25 cellular contexts compared by ENCODE assay signal in the genomic region with DNA sequence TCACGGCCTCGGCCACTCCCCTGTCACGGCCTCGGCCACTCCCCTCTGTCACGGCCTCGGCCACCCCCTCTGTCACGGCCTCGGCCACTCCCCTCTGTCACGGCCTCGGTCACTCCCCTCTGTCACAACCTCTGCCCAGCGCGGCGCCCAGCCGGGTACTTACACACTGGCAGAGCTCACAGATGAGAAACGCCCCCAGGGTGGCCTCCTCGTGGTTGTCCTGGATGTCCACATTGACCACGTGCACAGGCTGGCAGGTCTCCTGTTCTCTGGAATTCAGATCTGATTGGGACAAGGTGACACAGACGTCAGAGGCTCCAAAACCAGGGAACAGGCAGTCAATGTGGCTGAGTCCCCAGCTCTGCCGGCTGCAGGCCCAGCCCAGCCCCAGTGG. TPM values are rescaled to one million over a fixed set of nuclear protein-coding genes. Genes with fewer than 3 reads are reported as not detected.
DNase-seq lines count a peak whose midpoint lies in the region; ATAC-seq, FAIRE-seq and TF ChIP-seq lines count a peak whose summit lies in the region.
"Had no signal": no experiment of that assay in that cellular context is flagged by ENCODE, and none has a peak within 500 bp of the region (broad histone marks: within the 10 kb centered on the region; RNA-seq: fewer than 3 reads in every experiment).

No MANE protein-coding gene starts in this region.

- H4K20me1 ChIP-seq in K562 (replicated peaks; ENCODE audit: control insufficient read depth, insufficient read depth, low read length): peaks cover 3% of the 10 kb centered on the region; the same call in 1 of the 2 replicates

- DNase-seq in K562 (ENCODE audit: extremely low read depth in 1 of 4, low spot score in 3 of 4): peak in 1 of 4 experiments; percentile 54
- DNase-seq in left ventricle myocardium superior: peak; percentile 93
- peak; percentile 69 to 88 for DNase-seq in gastrocnemius medialis
- no peak for DNase-seq in NCI-H2029 (lab: John Stamatoyannopoulos, UW)
- no peak for DNase-seq in kidney
- DNase-seq: activated B cell treated with CpG ODN at 0.5 μM for 24 hours; activated gamma-delta T cell treated with Interleukin-2 at 50 U/mL for 16 hours; AML-193; CD8-positive, alpha-beta memory T cell; dermis blood vessel endothelial cell; DND-41; HFFc6; kidney glomerular epithelial cell; MG63; NCI-H1436; NCI-H524; stimulated activated CD4-positive, alpha-beta T cell treated with anti-CD3 and anti-CD28 coated beads, Interleukin-2, amount 100 ng/mL, for 48 hours; stimulated activated naive CD8-positive, alpha-beta T cell treated with anti-CD3 and anti-CD28 coated beads, Interleukin-15, Interleukin-2, amounts not matched to agents 100 U/mL and 50 U/mL, for 24 hours; T-helper 1 cell had no signal

- CTCF ChIA-PET in K562 (lab: Yijun Ruan, JAX; ENCODE audit: low intra/inter-chr PET ratio): no interaction called here

- no peak overlapping the region for H3K9ac ChIP-seq in K562 (ENCODE audit: insufficient read depth in 1 of 2, low read depth in 2 of 2, low read length in 2 of 2)
- no peak overlapping the region for H3K9ac ChIP-seq in kidney (ENCODE audit: low read length in 2 of 2)

- BruUV-seq in K562 (replicated peaks; lab: Mats Ljungman, UMichigan): no TSS peak

- H3K9me1 ChIP-seq in K562 (ENCODE audit: control insufficient read depth, insufficient read depth, low read length): no peaks in the 10 kb centered on the region

- no peak for FAIRE-seq in K562 (lab: Jason Lieb, UNC)
- FAIRE-seq in kidney (lab: Jason Lieb, UNC): no peak
- FAIRE-seq: frontal cortex had no signal

- H3K27me3 ChIP-seq in K562 (ENCODE audit: control insufficient read depth in 2 of 2, insufficient read depth in 2 of 2, low read length in 2 of 2) (no peaks in the 10 kb centered on the region), gastrocnemius medialis (no peaks in the 10 kb centered on the region)
- H3K27me3 ChIP-seq: cardiac muscle cell, MG63 had no signal

- TF ChIP-seq POLR2A in K562 (conservative IDR thresholded peaks at IDR 0.05): no peak
- TF ChIP-seq POLR2A in gastrocnemius medialis (IDR thresholded peaks at IDR 0.05): peak in 1 of 2 donors; percentile 47

- in situ Hi-C loops in K562 (cut with MboI): no loop called here
- in situ Hi-C loops in gastrocnemius medialis (cut with MboI; ENCODE audit: low sequenced_read_pairs in 4 of 4): no loop called here

- H3K36me3 ChIP-seq in K562 (ENCODE audit: control insufficient read depth, insufficient read depth, low read length) (peaks cover 75% of the 10 kb centered on the region), gastrocnemius medialis (peaks cover 0 to 18% of the 10 kb centered on the region in 2 donors), kidney (ENCODE audit: control insufficient read depth in 1 of 2, insufficient read depth in 2 of 2, low read length in 2 of 2) (peaks cover 0 to 3% of the 10 kb centered on the region in 2 donors)

- no peak overlapping the region for H2AFZ ChIP-seq in K562 (ENCODE audit: low read depth, low read length)

- intact Hi-C loops in K562 (cut with micrococcal nuclease) (no loop called here), left ventricle myocardium superior (cut with micrococcal nuclease) (no loop called here), gastrocnemius medialis (cut with DNase I; ENCODE audit: low total_unique reads) (no loop called here), kidney (cut with DNase I) (no loop called here)

- peaks cover 10% of the 10 kb centered on the region; the same call in 2 of the 3 replicates for H3K79me2 ChIP-seq in K562 (ENCODE audit: control insufficient read depth, insufficient read depth, low read length)

- no peak overlapping the region for H3K27ac ChIP-seq in K562 (ENCODE audit: extremely low read depth, low read depth, low read length)
- H3K27ac ChIP-seq in gastrocnemius medialis: peak overlapping the region; percentile 58 to 80 (median 76)
- no peak overlapping the region for H3K27ac ChIP-seq in kidney (ENCODE audit: low read depth in 2 of 2, low read length in 2 of 2)
- H3K27ac ChIP-seq: cardiac muscle cell had no signal

- H3K4me1 ChIP-seq in K562 (replicated peaks in 1 of 2; ENCODE audit: control insufficient read depth in 2 of 2, insufficient read depth in 2 of 2, low read length in 2 of 2) (peaks cover 0 to 40% of the 10 kb centered on the region in 2 experiments; a peak in 2 of 5 replicates), gastrocnemius medialis (peaks cover 0 to 36% of the 10 kb centered on the region in 2 donors), kidney (ENCODE audit: control insufficient read depth in 1 of 2, insufficient read depth in 1 of 2, low read depth in 1 of 2, low read length in 2 of 2) (peaks cover 0 to 8% of the 10 kb centered on the region in 2 donors)

- TF ChIP-seq RAD21 in Ishikawa (IDR thresholded peaks at IDR 0.05; ENCODE audit: low read depth): no peak
- TF ChIP-seq RAD21 in K562 (CRISPR knock-in tag; conservative IDR thresholded peaks at IDR 0.05 in 1 of 2, IDR thresholded peaks at IDR 0.05 in 1 of 2): no peak

- H3K9me3 ChIP-seq in K562 (replicated peaks; ENCODE audit: control insufficient read depth, insufficient read depth, low read depth, low read length): no peaks in the 10 kb centered on the region
- H3K9me3 ChIP-seq in gastrocnemius medialis: no peaks in the 10 kb centered on the region
- H3K9me3 ChIP-seq in kidney (ENCODE audit: control insufficient read depth in 1 of 2, low read length in 2 of 2): no peaks in the 10 kb centered on the region
- H3K9me3 ChIP-seq: MG63 had no signal

- POLR2A ChIA-PET in K562 (lab: Yijun Ruan, JAX): interaction anchor here (0.6 to 4.7 kb wide), 4 partner anchors 9 to 1535 kb away, joined by 3 to 36 read pairs (median 4); no protein-coding TSS in a partner anchor

- ATAC-seq in K562: no peak
- peak; percentile 75 for ATAC-seq in left ventricle myocardium superior
- peak; percentile 62 to 77 for ATAC-seq in gastrocnemius medialis
- no peak for ATAC-seq in HG02840 (IDR thresholded peaks at IDR 0.05; ENCODE audit: low FRiP score, unreplicated experiment)
- ATAC-seq in HG03097 (IDR thresholded peaks at IDR 0.05; ENCODE audit: low FRiP score, unreplicated experiment): no peak
- ATAC-seq: stimulated activated naive CD8-positive, alpha-beta T cell treated with anti-CD3 and anti-CD28 coated beads, Interleukin-15, Interleukin-2, amounts not matched to agents 100 U/mL and 50 U/mL, for 24 hours had no signal

- no peak overlapping the region for H3K4me2 ChIP-seq in K562 (ENCODE audit: insufficient read depth, low read length)
- H3K4me2 ChIP-seq: smooth muscle cell had no signal

- 85% methylated on average over 11 of the region's 19 CpGs for WGBS in K562 (ENCODE audit: insufficient coverage, low coverage, missing lambda C conversion rate)

- TF ChIP-seq CTCF in K562 (IDR thresholded peaks at IDR 0.05 in 2 of 3, conservative IDR thresholded peaks at IDR 0.05 in 1 of 3; ENCODE audit: insufficient read depth in 2 of 3, low read depth in 1 of 3, low read length in 3 of 3) (no peak), gastrocnemius medialis (IDR thresholded peaks at IDR 0.05 in 4 of 5, conservative IDR thresholded peaks at IDR 0.05 in 1 of 5) (no peak), kidney (IDR thresholded peaks at IDR 0.05; ENCODE audit: borderline replicate concordance, extremely low read depth, insufficient read depth) (no peak)

- H3K4me3 ChIP-seq in K562 (no peak overlapping the region), gastrocnemius medialis (no peak overlapping the region), kidney (ENCODE audit: low read length in 2 of 2) (no peak overlapping the region)
- H3K4me3 ChIP-seq: cardiac muscle cell, MG63, smooth muscle cell had no signal

- TF ChIP-seq EP300 in Ishikawa (IDR thresholded peaks at IDR 0.05; ENCODE audit: borderline replicate concordance) (no peak), K562 (IDR thresholded peaks at IDR 0.05; ENCODE audit: low read length) (no peak)

RNA-seq across cellular contexts. Expression of gene TMEM240, which starts 3.3 kb away (rescaled TPM):
- 1.2 and 8.3 TPM in 2 replicates for total RNA-seq in K562 (2011; cell fraction: chromatin; rRNA removed; ENCODE audit: low replicate concordance)
- total RNA-seq in K562 (2011; cell fraction: nucleolus; rRNA removed): 5.3 and 6.0 TPM in 2 replicates
- total RNA-seq in K562 (2011; cell fraction: nucleoplasm; rRNA removed): 2.6 and 6.0 TPM in 2 replicates
- total RNA-seq in K562 (2014; rRNA removed) (0.78 TPM in 1 of 2 replicates, not detected in the other), K562 (2014; rRNA removed; fragmentation: Illumina TruSeq; extraction: Trizol) (not detected in 2 replicates), K562 (2015; rRNA removed; fragmentation: Illumina TruSeq; extraction: Trizol) (0.38 and 0.43 TPM in 2 replicates), K562 (2021) (1.3 and 2.0 TPM in 2 replicates), left ventricle myocardium superior (8.9 TPM), gastrocnemius medialis (1 to 10 TPM in 3 of 4 donors, not detected in 1; 1.1 to 2.0 (median 1.9) TPM), kidney (1.9 TPM)
- polyA plus RNA-seq in K562 (2011; rRNA removed) (0.24 TPM in 2 replicates), K562 (2014; fragmentation: Illumina TruSeq; extraction: Trizol) (not detected in 2 replicates), K562 (2014; fragmentation: Nextera tagmentation; extraction: Ambion mirVana) (not detected), K562 (2014; rRNA removed) (0.28 and 0.94 TPM in 2 replicates), kidney (ENCODE audit: insufficient read depth, low read depth, low replicate concordance) (1.7 TPM)
- polyA plus RNA-seq in K562 (2011; cell fraction: cytosol; rRNA removed): 0.46 TPM in 1 of 2 replicates, not detected in the other
- polyA plus RNA-seq in K562 (2011; cell fraction: nucleus; rRNA removed): 3.5 and 8.1 TPM in 2 replicates
- 1.1 and 3.2 TPM in 2 replicates for polyA plus RNA-seq in K562 (2012)
- polyA minus RNA-seq in K562 (2011; rRNA and poly(A)+ RNA removed): not detected in 2 replicates
- not detected in 2 replicates for polyA minus RNA-seq in K562 (2011; cell fraction: cytosol; rRNA and poly(A)+ RNA removed)
- polyA minus RNA-seq in K562 (2011; cell fraction: nucleus; rRNA and poly(A)+ RNA removed): 0.56 and 0.67 TPM in 2 replicates
- polyA plus RNA-seq: CD8-positive, alpha-beta memory T cell had no signal

RNA-seq across cellular contexts. Expression of gene SSU72, which starts 31.0 kb away (rescaled TPM):
- 158 and 318 TPM in 2 replicates for total RNA-seq in K562 (2011; cell fraction: chromatin; rRNA removed; ENCODE audit: low replicate concordance)
- 177 TPM in 2 replicates for total RNA-seq in K562 (2011; cell fraction: nucleolus; rRNA removed)
- total RNA-seq in K562 (2011; cell fraction: nucleoplasm; rRNA removed): 165 and 176 TPM in 2 replicates
- total RNA-seq in K562 (2014; rRNA removed) (157 and 175 TPM in 2 replicates), K562 (2014; rRNA removed; fragmentation: Illumina TruSeq; extraction: Trizol) (75.3 and 77.6 TPM in 2 replicates), K562 (2015; rRNA removed; fragmentation: Illumina TruSeq; extraction: Trizol) (79.3 and 80.4 TPM in 2 replicates), K562 (2021) (185 and 187 TPM in 2 replicates), left ventricle myocardium superior (118 TPM), gastrocnemius medialis (100 to 1,000 TPM; 141 to 235 (median 208) TPM), kidney (102 TPM)
- polyA plus RNA-seq in K562 (2011; rRNA removed) (77.5 and 94.6 TPM in 2 replicates), K562 (2014; fragmentation: Illumina TruSeq; extraction: Trizol) (184 and 187 TPM in 2 replicates), K562 (2014; fragmentation: Nextera tagmentation; extraction: Ambion mirVana) (10 to 100 TPM; 70.8 to 90.8 TPM), K562 (2014; rRNA removed) (201 and 217 TPM in 2 replicates), kidney (ENCODE audit: insufficient read depth, low read depth, low replicate concordance) (143 TPM)
- 108 and 136 TPM in 2 replicates for polyA plus RNA-seq in K562 (2011; cell fraction: cytosol; rRNA removed)
- polyA plus RNA-seq in K562 (2011; cell fraction: nucleus; rRNA removed): 118 and 152 TPM in 2 replicates
- polyA plus RNA-seq in K562 (2012): 185 and 187 TPM in 2 replicates
- 79.6 and 115 TPM in 2 replicates for polyA minus RNA-seq in K562 (2011; rRNA and poly(A)+ RNA removed)
- 73.7 and 101 TPM in 2 replicates for polyA minus RNA-seq in K562 (2011; cell fraction: cytosol; rRNA and poly(A)+ RNA removed)
- 42.8 and 44.6 TPM in 2 replicates for polyA minus RNA-seq in K562 (2011; cell fraction: nucleus; rRNA and poly(A)+ RNA removed)

RNA-seq across cellular contexts. Expression of gene ATAD3A, which starts 31.7 kb away (rescaled TPM):
- total RNA-seq in K562 (2011; cell fraction: chromatin; rRNA removed; ENCODE audit: low replicate concordance): 54.7 and 190 TPM in 2 replicates
- total RNA-seq in K562 (2011; cell fraction: nucleolus; rRNA removed): 155 and 182 TPM in 2 replicates
- 64.8 and 77.4 TPM in 2 replicates for total RNA-seq in K562 (2011; cell fraction: nucleoplasm; rRNA removed)
- 173 and 183 TPM in 2 replicates for total RNA-seq in K562 (2014; rRNA removed)
- total RNA-seq in K562 (2014; rRNA removed; fragmentation: Illumina TruSeq; extraction: Trizol): 18.6 and 20.2 TPM in 2 replicates
- total RNA-seq in K562 (2015; rRNA removed; fragmentation: Illumina TruSeq; extraction: Trizol): 80.1 and 87.1 TPM in 2 replicates
- 151 and 167 TPM in 2 replicates for total RNA-seq in K562 (2021)
- 36.7 and 40.8 TPM in 2 replicates for polyA plus RNA-seq in K562 (2011; rRNA removed)
- polyA plus RNA-seq in K562 (2011; cell fraction: cytosol; rRNA removed): 47.1 and 118 TPM in 2 replicates
- 98.3 and 162 TPM in 2 replicates for polyA plus RNA-seq in K562 (2011; cell fraction: nucleus; rRNA removed)
- 69.9 and 90.0 TPM in 2 replicates for polyA plus RNA-seq in K562 (2012)
- polyA plus RNA-seq in K562 (2014; fragmentation: Illumina TruSeq; extraction: Trizol): 29.2 and 90.5 TPM in 2 replicates
- 1 to 10 TPM in 1 of 2 experiments, under 1 TPM in 1; 0.10 to 1.0 TPM for polyA plus RNA-seq in K562 (2014; fragmentation: Nextera tagmentation; extraction: Ambion mirVana)
- 123 and 131 TPM in 2 replicates for polyA plus RNA-seq in K562 (2014; rRNA removed)
- 14.9 and 33.5 TPM in 2 replicates for polyA minus RNA-seq in K562 (2011; rRNA and poly(A)+ RNA removed)
- 50.2 and 62.0 TPM in 2 replicates for polyA minus RNA-seq in K562 (2011; cell fraction: cytosol; rRNA and poly(A)+ RNA removed)
- polyA minus RNA-seq in K562 (2011; cell fraction: nucleus; rRNA and poly(A)+ RNA removed): 28.4 and 31.9 TPM in 2 replicates
- total RNA-seq in left ventricle myocardium superior: 18.3 TPM
- total RNA-seq in gastrocnemius medialis: 10 to 100 TPM; 22.9 to 47.9 (median 35.6) TPM
- total RNA-seq in kidney: 19.1 TPM
- polyA plus RNA-seq in kidney (ENCODE audit: insufficient read depth, low read depth, low replicate concordance): 17.5 TPM

RNA-seq across cellular contexts. Expression of gene FNDC10, which starts 56.2 kb away (rescaled TPM):
- total RNA-seq in K562 (2011; cell fraction: chromatin; rRNA removed; ENCODE audit: low replicate concordance): 0.83 and 3.0 TPM in 2 replicates
- 3.7 and 4.7 TPM in 2 replicates for total RNA-seq in K562 (2011; cell fraction: nucleolus; rRNA removed)
- total RNA-seq in K562 (2011; cell fraction: nucleoplasm; rRNA removed): 2.1 and 4.0 TPM in 2 replicates
- total RNA-seq in K562 (2014; rRNA removed) (2.2 and 3.1 TPM in 2 replicates), K562 (2014; rRNA removed; fragmentation: Illumina TruSeq; extraction: Trizol) (0.29 TPM in 1 of 2 replicates, not detected in the other), K562 (2015; rRNA removed; fragmentation: Illumina TruSeq; extraction: Trizol) (2.9 and 3.8 TPM in 2 replicates), K562 (2021) (6.3 and 7.7 TPM in 2 replicates), left ventricle myocardium superior (3.6 TPM), gastrocnemius medialis (1 to 10 TPM in 1 of 4 donors, under 1 TPM in 2, not detected in 1; 0.20 to 1.3 (median 0.94) TPM), kidney (2.6 TPM)
- polyA plus RNA-seq in K562 (2011; rRNA removed) (1.4 and 2.3 TPM in 2 replicates), K562 (2014; fragmentation: Illumina TruSeq; extraction: Trizol) (1.6 and 4.4 TPM in 2 replicates), K562 (2014; fragmentation: Nextera tagmentation; extraction: Ambion mirVana) (under 1 TPM; 0.08 to 0.11 TPM), K562 (2014; rRNA removed) (3.2 and 5.5 TPM in 2 replicates), kidney (ENCODE audit: insufficient read depth, low read depth, low replicate concordance) (18.2 TPM)
- 4.3 and 18.6 TPM in 2 replicates for polyA plus RNA-seq in K562 (2011; cell fraction: cytosol; rRNA removed)
- polyA plus RNA-seq in K562 (2011; cell fraction: nucleus; rRNA removed): 2.5 and 5.4 TPM in 2 replicates
- 6.7 and 7.8 TPM in 2 replicates for polyA plus RNA-seq in K562 (2012)
- 0.45 and 1.0 TPM in 2 replicates for polyA minus RNA-seq in K562 (2011; rRNA and poly(A)+ RNA removed)
- polyA minus RNA-seq in K562 (2011; cell fraction: cytosol; rRNA and poly(A)+ RNA removed): 7.0 and 9.5 TPM in 2 replicates
- 2.7 and 3.0 TPM in 2 replicates for polyA minus RNA-seq in K562 (2011; cell fraction: nucleus; rRNA and poly(A)+ RNA removed)

Comparison
In these comparisons a context has a peak if more than half of its experiments do, and no peak if none do; other contexts are left out.
1. ATAC-seq: peak in left ventricle myocardium superior (single experiment) and gastrocnemius medialis (2 of 2); none in K562 (single experiment), HG02840 (single experiment) and HG03097 (single experiment).
2. DNase-seq: peak in left ventricle myocardium superior (single experiment) and gastrocnemius medialis (2 of 2); none in NCI-H2029 (single experiment) and kidney (single experiment).
3. H3K27ac ChIP-seq: peak in gastrocnemius medialis (4 of 4); none in K562 (single experiment) and kidney (0 of 2).